In genomic region chr15:51576911-51577500, GRCh38 we compare ENCODE assay signal across 1 cellular context.
TF ChIP-seq lines count a peak whose summit lies in the region.

No MANE protein-coding gene starts in this region.

TF ChIP-seq in GM23338, 12 proteins besides CTCF, POLR2A, EP300 and RAD21 (continued from another document):
- TF ChIP-seq ZNF462 (CRISPR knock-in tag; IDR thresholded peaks at IDR 0.05) (no peak), EZH2 (IDR thresholded peaks at IDR 0.05; ENCODE audit: low read depth, unreplicated experiment) (no peak), POLR2AphosphoS5 (IDR thresholded peaks at IDR 0.05; ENCODE audit: low read depth) (no peak), CREB1 (CRISPR knock-in tag; IDR thresholded peaks at IDR 0.05; ENCODE audit: low read depth) (no peak), ZNF114 (CRISPR knock-in tag; IDR thresholded peaks at IDR 0.05) (no peak), REST (IDR thresholded peaks at IDR 0.05; ENCODE audit: unreplicated experiment) (no peak), JUNB (IDR thresholded peaks at IDR 0.05; ENCODE audit: unreplicated experiment) (no peak), ZNF331 (CRISPR knock-in tag; IDR thresholded peaks at IDR 0.05; ENCODE audit: low read depth) (no peak), ETS1 (IDR thresholded peaks at IDR 0.05) (no peak), STAT1 (IDR thresholded peaks at IDR 0.05; ENCODE audit: unreplicated experiment) (no peak), EZH2phosphoT487 (IDR thresholded peaks at IDR 0.05; ENCODE audit: unreplicated experiment) (no peak)
